13 cellular contexts compared by ENCODE assay signal in genomic region chr3:116306720-116307119, GRCh38.
DNase-seq lines count a peak whose midpoint lies in the region; ATAC-seq and TF ChIP-seq lines count a peak whose summit lies in the region.
"Had no signal": no experiment of that assay in that cellular context is flagged by ENCODE, and none has a peak within 500 bp of the region (broad histone marks: within the 10 kb centered on the region; RNA-seq: fewer than 3 reads in every experiment).

No MANE protein-coding gene starts in this region.

- H3K9me3 ChIP-seq in neural progenitor cell (ENCODE audit: low read depth): no peaks in the 10 kb centered on the region

- no peak overlapping the region for H3K4me2 ChIP-seq in GM23338
- no peak overlapping the region for H3K4me2 ChIP-seq in neural progenitor cell

- H3K36me3 ChIP-seq in GM23338 (ENCODE audit: insufficient read depth) (no peaks in the 10 kb centered on the region), neural progenitor cell (no peaks in the 10 kb centered on the region)

- no peaks in the 10 kb centered on the region for H4K20me1 ChIP-seq in GM23338 (replicated peaks; ENCODE audit: insufficient read depth)
- H4K20me1 ChIP-seq in neural progenitor cell (ENCODE audit: low read depth): no peaks in the 10 kb centered on the region

- TF ChIP-seq CTCF in GM23338 (conservative IDR thresholded peaks at IDR 0.05; ENCODE audit: low read depth in 2 of 2): peak in 1 of 2 experiments; percentile 22; a peak in 1 of 4 replicates
- TF ChIP-seq CTCF in epithelial cell of proximal tubule (conservative IDR thresholded peaks at IDR 0.05; ENCODE audit: low read depth, low read length): peak; percentile 19
- TF ChIP-seq CTCF in neural progenitor cell (IDR thresholded peaks at IDR 0.05): no peak

- no peaks in the 10 kb centered on the region for H3K27me3 ChIP-seq in GM23338 (ENCODE audit: insufficient read depth)
- H3K27me3 ChIP-seq in neural progenitor cell: no peaks in the 10 kb centered on the region

- H3K36me3 Mint-ChIP-seq in GM23338 (ENCODE audit: low read depth): no peaks in the 10 kb centered on the region
- no peaks in the 10 kb centered on the region for H3K36me3 Mint-ChIP-seq in neural progenitor cell

- H3K4me3 ChIP-seq in GM23338 (no peak overlapping the region), epithelial cell of proximal tubule (ENCODE audit: low read depth, low read length) (no peak overlapping the region), neural progenitor cell (no peak overlapping the region)

- H3K4me1 Mint-ChIP-seq in GM23338 (peaks cover 5% of the 10 kb centered on the region; the same call in 2 of the 3 replicates), neural progenitor cell (peaks cover 2% of the 10 kb centered on the region)

- H3K27me3 Mint-ChIP-seq in GM23338 (ENCODE audit: insufficient read depth, low read depth, poor library complexity) (no peaks in the 10 kb centered on the region), neural progenitor cell (ENCODE audit: insufficient read depth, low read depth) (peaks cover 2% of the 10 kb centered on the region)

- no peaks in the 10 kb centered on the region for H3K4me1 ChIP-seq in GM23338 (ENCODE audit: insufficient read depth)
- no peaks in the 10 kb centered on the region for H3K4me1 ChIP-seq in neural progenitor cell

- no peak overlapping the region for H3K9ac ChIP-seq in neural progenitor cell

- H3K27ac Mint-ChIP-seq in GM23338 (no peak overlapping the region), neural progenitor cell (no peak overlapping the region)

- H3F3A ChIP-seq in GM23338 (replicated peaks; ENCODE audit: low read depth) (no peaks in the 10 kb centered on the region), neural progenitor cell (ENCODE audit: low read depth) (no peaks in the 10 kb centered on the region)

- DNase-seq in GM23338 (ENCODE audit: low spot score) (peak; percentile 44), NCI-H69 (lab: John Stamatoyannopoulos, UW) (peak; percentile 77), epithelial cell of proximal tubule (ENCODE audit: low read depth) (no peak), neural progenitor cell (ENCODE audit: low spot score) (peak; percentile 8), SKM-1 treated with dmso at 0.1 percent for 144 hours (lab: John Stamatoyannopoulos, UW; ENCODE audit: unreplicated experiment) (no peak)
- DNase-seq in activated naive CD4-positive, alpha-beta T cell treated with Interleukin-2 at 50 U/mL for 16 hours: no peak
- DNase-seq in stimulated activated CD4-positive, alpha-beta T cell treated with anti-CD3 and anti-CD28 coated beads, Interleukin-4, amount 100 ng/mL, for 1 hour: no peak
- DNase-seq: C1 segment of cervical spinal cord; NCI-H1930; NCI-H524 treated with DMSO at 0.1 percent for 48 hours; NK-92 treated with Interleukin-12 subunit alpha and Interleukin-12 subunit beta, amount 100 ng/mL, for 24 hours; OCI-M1 had no signal

- no peak overlapping the region for H3K4me3 Mint-ChIP-seq in GM23338
- H3K4me3 Mint-ChIP-seq in neural progenitor cell: no peak overlapping the region

- ATAC-seq in GM23338 (peak; percentile 49), GM18858 (IDR thresholded peaks at IDR 0.05; ENCODE audit: unreplicated experiment) (no peak)

- no peaks in the 10 kb centered on the region for H3K9me3 Mint-ChIP-seq in GM23338
- H3K9me3 Mint-ChIP-seq in neural progenitor cell: no peaks in the 10 kb centered on the region

- H3K79me2 ChIP-seq in GM23338 (replicated peaks; ENCODE audit: insufficient read depth): no peaks in the 10 kb centered on the region
- H3K79me2 ChIP-seq in neural progenitor cell (ENCODE audit: low read depth): no peaks in the 10 kb centered on the region

- no peak overlapping the region for H2AFZ ChIP-seq in GM23338
- H2AFZ ChIP-seq in neural progenitor cell (replicated peaks): no peak overlapping the region

- H3K27ac ChIP-seq in GM23338 (ENCODE audit: low read depth): no peak overlapping the region
- H3K27ac ChIP-seq in neural progenitor cell: no peak overlapping the region

- H3K9me2 ChIP-seq in GM23338 (ENCODE audit: insufficient read depth): no peaks in the 10 kb centered on the region

TF ChIP-seq in GM23338, 12 proteins besides CTCF, POLR2A, EP300 and RAD21 (continues in another document):
- TF ChIP-seq NANOG (IDR thresholded peaks at IDR 0.05; ENCODE audit: borderline replicate concordance) (no peak), ZNF462 (CRISPR knock-in tag; IDR thresholded peaks at IDR 0.05) (no peak), STAT1 (IDR thresholded peaks at IDR 0.05; ENCODE audit: unreplicated experiment) (no peak), EZH2 (IDR thresholded peaks at IDR 0.05; ENCODE audit: low read depth, unreplicated experiment) (no peak), ZNF114 (CRISPR knock-in tag; IDR thresholded peaks at IDR 0.05) (no peak), JUNB (IDR thresholded peaks at IDR 0.05; ENCODE audit: unreplicated experiment) (no peak), CREB1 (CRISPR knock-in tag; IDR thresholded peaks at IDR 0.05; ENCODE audit: low read depth) (no peak)

Comparison
In these comparisons a context has a peak if more than half of its experiments do, and no peak if none do; other contexts are left out.
1. DNase-seq: peak in GM23338 (single experiment), NCI-H69 (single experiment) and neural progenitor cell (single experiment); none in epithelial cell of proximal tubule (single experiment), activated naive CD4-positive, alpha-beta T cell treated with Interleukin-2 at 50 U/mL for 16 hours (single experiment), SKM-1 treated with dmso at 0.1 percent for 144 hours (single experiment) and stimulated activated CD4-positive, alpha-beta T cell treated with anti-CD3 and anti-CD28 coated beads, Interleukin-4, amount 100 ng/mL, for 1 hour (single experiment).